ENCODE assay signal across 1 cellular context in genomic region chr19:18650468-18651001, GRCh38.
A peak's percentile ranks its signal among the peaks of the same experiment; 100 is the strongest.
TF ChIP-seq lines count a peak whose summit lies in the region.

No MANE protein-coding gene starts in this region.

TF ChIP-seq in K562, 482 proteins besides CTCF, POLR2A, EP300 and RAD21:
- TF ChIP-seq ZNF717 (CRISPR knock-in tag; IDR thresholded peaks at IDR 0.05) (no peak), EGR1 (conservative IDR thresholded peaks at IDR 0.05) (peak; percentile 35; the same call in 1 of the 2 replicates), POLR2G (IDR thresholded peaks at IDR 0.05; ENCODE audit: low read depth, low read length) (0 out of 2 replicates have a peak, but pooled peaks have one; percentile 25)
